Comparison of ENCODE assay signal across 8 cellular contexts in genomic region chr5:73498057-73498992, GRCh38. TPM values are rescaled to one million over a fixed set of nuclear protein-coding genes. Genes with fewer than 3 reads are reported as not detected.
DNase-seq lines count a peak whose midpoint lies in the region; ATAC-seq and TF ChIP-seq lines count a peak whose summit lies in the region.

Gene BTF3 (plus strand): TSS chr5:73498442. CDS start chr5:73498668, 226 bp downstream.

- 0 to 1% (median 1%) methylated on average over 48 to 67 of the region's 67 CpGs for WGBS in ovary, 3 donors
- 0 to 2% methylated on average over 37 to 41 of the region's 67 CpGs for WGBS in thyroid gland, 2 donors

- H3K4me1 ChIP-seq in ovary (ENCODE audit: insufficient read depth): peaks cover 4% of the 10 kb centered on the region
- peaks cover 11 to 17% of the 10 kb centered on the region in 2 donors for H3K4me1 ChIP-seq in thyroid gland

- DNase-seq in NCI-H1092 treated with DMSO at 0.1 percent for 48 hours (lab: John Stamatoyannopoulos, UW): peak; percentile 89
- DNase-seq in SKM-1 (lab: John Stamatoyannopoulos, UW; ENCODE audit: unreplicated experiment): peak; percentile 90
- peak; percentile 96 to 99 (median 99) for DNase-seq in head of caudate nucleus
- peak; percentile 93 to 96 (median 94) for DNase-seq in ovary
- DNase-seq in thyroid gland: peak; percentile 97 to 99

- no peaks in the 10 kb centered on the region for H3K9me3 Mint-ChIP-seq in activated naive CD8-positive, alpha-beta T cell (ENCODE audit: low read depth)

- H3K27me3 Mint-ChIP-seq in activated naive CD8-positive, alpha-beta T cell: peaks cover 6% of the 10 kb centered on the region

- peak within 1 kb of the TSS; percentile 94 for H3K4me3 ChIP-seq in GM08714 (ENCODE audit: low read length)
- H3K4me3 ChIP-seq in ovary: peak within 1 kb of the TSS; percentile 60
- peak within 1 kb of the TSS; percentile 82 to 99 (median 91) for H3K4me3 ChIP-seq in thyroid gland (replicated peaks in 1 of 3)

- H3K9me3 ChIP-seq in ovary: no peaks in the 10 kb centered on the region
- H3K9me3 ChIP-seq in thyroid gland: no peaks in the 10 kb centered on the region

- TF ChIP-seq POLR2A in ovary (IDR thresholded peaks at IDR 0.05) (peak; percentile 83), thyroid gland (IDR thresholded peaks at IDR 0.05) (peak; percentile 52 to 87)

- TF ChIP-seq EP300 in ovary (IDR thresholded peaks at IDR 0.05): no peak

- H3K27ac ChIP-seq in ovary (peak within 1 kb of the TSS; percentile 85 to 86), thyroid gland (peak within 1 kb of the TSS; percentile 61 to 96 (median 94))

- H3K36me3 ChIP-seq in ovary (no peaks in the 10 kb centered on the region), thyroid gland (peaks cover 12 to 13% of the 10 kb centered on the region in 2 donors)

- H3K27ac Mint-ChIP-seq in activated naive CD8-positive, alpha-beta T cell: peak within 1 kb of the TSS; percentile 99

- TF ChIP-seq CTCF in ovary (IDR thresholded peaks at IDR 0.05) (no peak), thyroid gland (IDR thresholded peaks at IDR 0.05) (no peak)

- H3K4me3 Mint-ChIP-seq in activated naive CD8-positive, alpha-beta T cell: peak within 1 kb of the TSS; percentile 97

- peaks cover 19% of the 10 kb centered on the region for H3K36me3 Mint-ChIP-seq in activated naive CD8-positive, alpha-beta T cell

- H3K4me1 Mint-ChIP-seq in activated naive CD8-positive, alpha-beta T cell (ENCODE audit: low read depth): peaks cover 42% of the 10 kb centered on the region

- peak; percentile 97 for ATAC-seq in HG02610 (IDR thresholded peaks at IDR 0.05; ENCODE audit: unreplicated experiment)

- intact Hi-C loops in head of caudate nucleus (cut with DNase I): no loop called here
- intact Hi-C loops in ovary (cut with DNase I): loop anchor here in 1 of 4 donors (10.0 kb wide), 1 partner anchor 1354 kb away; no protein-coding TSS in a partner anchor
- intact Hi-C loops in thyroid gland (cut with DNase I): no loop called here

- no peaks in the 10 kb centered on the region for H3K27me3 ChIP-seq in ovary
- no peaks in the 10 kb centered on the region for H3K27me3 ChIP-seq in thyroid gland

RNA-seq across cellular contexts. Expression of gene BTF3, which starts in this region (rescaled TPM):
- total RNA-seq in ovary (1,000 to 10,000 TPM in 2 of 7 donors, 100 to 1,000 TPM in 5; 648 to 1,276 (median 885) TPM), thyroid gland (100 to 1,000 TPM; 413 to 784 (median 546) TPM)
- 1,000 to 10,000 TPM; 1,240 to 1,776 TPM for polyA plus RNA-seq in ovary

Comparison
In these comparisons a context has a peak if more than half of its experiments do, and no peak if none do; other contexts are left out.
1. Peak in every context shown above with its lines: DNase-seq, ATAC-seq, H3K4me3 ChIP-seq and H3K27ac ChIP-seq.